In genomic region chr6:15313367-15313766, GRCh38 we compare ENCODE assay signal across 9 cellular contexts.
DNase-seq lines count a peak whose midpoint lies in the region; TF ChIP-seq lines count a peak whose summit lies in the region.
"Had no signal": no experiment of that assay in that cellular context is flagged by ENCODE, and none has a peak within 500 bp of the region (broad histone marks: within the 10 kb centered on the region; RNA-seq: fewer than 3 reads in every experiment).

No MANE protein-coding gene starts in this region.

- H3K36me3 ChIP-seq in BLaER1 (no peaks in the 10 kb centered on the region), GM23248 (ENCODE audit: low read depth) (no peaks in the 10 kb centered on the region), vagina (no peaks in the 10 kb centered on the region)

- H4K20me1 ChIP-seq in BLaER1 (peaks cover 100% of the 10 kb centered on the region), GM23248 (ENCODE audit: insufficient read depth) (peaks cover 2% of the 10 kb centered on the region; the same call in 1 of the 2 replicates)

- H3K4me3 ChIP-seq in BLaER1 (peak overlapping the region; percentile 38; the same call in 1 of the 2 replicates), GM23248 (no peak overlapping the region), vagina (no peak overlapping the region)

- H3K4me1 ChIP-seq in BLaER1 (peaks cover 97% of the 10 kb centered on the region), GM23248 (ENCODE audit: insufficient read depth) (peaks cover 47% of the 10 kb centered on the region), vagina (peaks cover 37% of the 10 kb centered on the region)

- 64 to 78% methylated on average over 5 of the region's 5 CpGs for WGBS in GM23248 (ENCODE audit: low coverage in 1 of 2, low lambda C conversion rate in 2 of 2, missing lambda C conversion rate in 2 of 2), 2 experiments

- TF ChIP-seq POLR2A in vagina (IDR thresholded peaks at IDR 0.05), result no peak

- H3K9me2 ChIP-seq in GM23248 (ENCODE audit: insufficient read depth), result no peaks in the 10 kb centered on the region; the same call in none of the 2 replicates

- in situ Hi-C loops in GM23248 (cut with MboI), result no loop called here

- H3K79me2 ChIP-seq in GM23248 (ENCODE audit: insufficient read depth), result peaks cover 100% of the 10 kb centered on the region

- H3F3A ChIP-seq in GM23248 (ENCODE audit: insufficient read depth), result peaks cover 30% of the 10 kb centered on the region

- H3K4me2 ChIP-seq in BLaER1, result peak overlapping the region; percentile 72
- H3K4me2 ChIP-seq in GM23248 (ENCODE audit: unreplicated experiment), result no peak overlapping the region

- H3K9me3 ChIP-seq in BLaER1, result no peaks in the 10 kb centered on the region
- no peaks in the 10 kb centered on the region for H3K9me3 ChIP-seq in GM23248 (ENCODE audit: low read depth)
- H3K9me3 ChIP-seq in vagina, result no peaks in the 10 kb centered on the region

- H2AFZ ChIP-seq in GM23248, result no peak overlapping the region

- H3K27ac ChIP-seq in BLaER1 (peak overlapping the region; percentile 49), GM23248 (0 out of 2 replicates have a peak overlapping the region, but pooled peaks have one; percentile 45), vagina (no peak overlapping the region)

- peak overlapping the region; percentile 48 for H3K9ac ChIP-seq in BLaER1
- H3K9ac ChIP-seq in GM23248, result no peak overlapping the region

- peak; percentile 34 for DNase-seq in GM23248
- peak in 42 of 56 donors; percentile 6 to 71 (median 32) for DNase-seq in amygdala (lab: John Stamatoyannopoulos, UW)
- DNase-seq in middle frontal gyrus (ENCODE audit: extremely low spot score, low spot score), result peak; percentile 27
- no peak for DNase-seq in stimulated activated CD4-positive, alpha-beta T cell treated with anti-CD3 and anti-CD28 coated beads, Interleukin-4, amount 100 ng/mL, for 4 hours
- no peak for DNase-seq in NCI-H2107 (lab: John Stamatoyannopoulos, UW)
- no peak for DNase-seq in vagina (ENCODE audit: extremely low spot score in 2 of 2)
- no peak for DNase-seq in HuH-7.5 (ENCODE audit: low spot score)
- DNase-seq: CD8-positive, alpha-beta memory T cell had no signal

- H3K27me3 ChIP-seq in BLaER1 (no peaks in the 10 kb centered on the region), GM23248 (replicated peaks; ENCODE audit: insufficient read depth) (no peaks in the 10 kb centered on the region), vagina (no peaks in the 10 kb centered on the region)

- intact Hi-C loops in vagina (cut with DNase I), result no loop called here

- TF ChIP-seq CTCF in vagina (IDR thresholded peaks at IDR 0.05), result no peak

Comparison
In these comparisons a context has a peak if more than half of its experiments do, and no peak if none do; other contexts are left out.
1. DNase-seq: peak in GM23248 (single experiment), amygdala (42 of 56) and middle frontal gyrus (single experiment); none in stimulated activated CD4-positive, alpha-beta T cell treated with anti-CD3 and anti-CD28 coated beads, Interleukin-4, amount 100 ng/mL, for 4 hours (0 of 2), NCI-H2107 (single experiment), vagina (0 of 2) and HuH-7.5 (single experiment).